ENCODE assay signal across 12 cellular contexts in the genomic region with DNA sequence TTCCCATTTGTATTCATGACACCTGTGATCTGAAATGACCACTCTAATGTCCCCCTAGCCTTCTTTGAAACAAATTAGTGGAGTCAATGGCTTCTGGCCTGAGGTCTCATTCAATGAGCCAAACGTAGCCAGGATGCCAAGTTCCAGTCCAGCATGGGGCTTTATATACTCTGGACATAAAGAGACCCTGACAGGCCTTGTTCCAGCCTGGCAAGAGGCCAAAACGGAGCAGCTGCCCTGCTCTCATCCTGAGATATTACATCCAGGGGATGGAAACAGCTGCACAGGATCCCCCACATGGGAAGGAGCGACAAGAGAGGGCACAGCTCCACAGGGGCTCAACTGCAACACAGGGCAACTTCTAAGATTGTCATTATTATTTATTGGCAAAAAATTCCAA.
"Had no signal": no experiment of that assay in that cellular context is flagged by ENCODE, and none has a peak within 500 bp of the region (broad histone marks: within the 10 kb centered on the region; RNA-seq: fewer than 3 reads in every experiment).

No MANE protein-coding gene starts in this region.

- H3K4me3 ChIP-seq: esophagus muscularis mucosa, transverse colon, vagina had no signal

- H3K27me3 ChIP-seq: esophagus muscularis mucosa, transverse colon, vagina had no signal

- H3K4me1 ChIP-seq: esophagus muscularis mucosa, transverse colon, vagina had no signal

- H3K27ac ChIP-seq: esophagus muscularis mucosa, transverse colon, vagina had no signal

- H3K9me3 ChIP-seq: transverse colon, vagina had no signal

- DNase-seq: activated CD4-positive, alpha-beta T cell treated with anti-CD3 and anti-CD28 coated beads for 4 hours; activated CD8-positive, alpha-beta T cell treated with anti-CD3 and anti-CD28 coated beads for 36 hours; activated gamma-delta T cell; activated T-cell treated with anti-CD3 and anti-CD28 coated beads, Interleukin-2, amount 50 U/mL, for 48 hours; midbrain; right cardiac atrium; small intestine; stimulated activated CD4-positive, alpha-beta T cell treated with anti-CD3 and anti-CD28 coated beads, Interleukin-4, amount 100 ng/mL, for 4 hours; stimulated activated naive CD8-positive, alpha-beta T cell treated with anti-CD3 and anti-CD28 coated beads, Interleukin-15, Interleukin-2, amounts not matched to agents 100 U/mL and 50 U/mL, for 24 hours; transverse colon had no signal

- H3K36me3 ChIP-seq: esophagus muscularis mucosa, transverse colon, vagina had no signal
